1 cellular context compared by ENCODE assay signal in genomic region chr5:54663876-54664275, GRCh38.
TF ChIP-seq lines count a peak whose summit lies in the region.

No MANE protein-coding gene starts in this region.

TF ChIP-seq in SK-N-SH treated with all-trans-retinoic acid at 6 μM for 48 hours, 23 proteins besides CTCF, POLR2A, EP300 and RAD21 (continued from another document):
- TF ChIP-seq PATZ1 (CRISPR knock-in tag; IDR thresholded peaks at IDR 0.05; ENCODE audit: borderline replicate concordance) (no peak), ZFP3 (CRISPR knock-in tag; IDR thresholded peaks at IDR 0.05) (no peak), OSR1 (CRISPR knock-in tag; IDR thresholded peaks at IDR 0.05) (no peak)
